9 cellular contexts compared by ENCODE assay signal in the genomic region with DNA sequence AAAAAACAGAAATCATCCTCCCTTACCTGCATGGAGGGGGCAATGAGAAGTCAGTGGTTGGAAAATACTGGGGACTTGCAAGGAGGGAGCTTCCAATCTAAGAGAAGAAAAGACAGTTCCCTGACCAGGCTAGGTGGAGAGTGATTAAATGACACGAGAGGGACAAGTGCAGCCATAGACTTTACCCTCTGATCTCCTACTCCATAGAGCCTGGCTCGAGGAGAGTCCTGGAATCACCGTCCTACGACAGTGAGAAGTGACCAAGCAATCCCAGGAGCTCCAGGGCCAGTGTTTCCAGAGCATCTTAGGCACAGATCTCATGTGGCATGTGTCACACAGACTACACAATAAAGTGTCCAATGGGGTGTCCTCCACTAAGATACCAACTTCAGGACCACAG. TPM values are rescaled to one million over a fixed set of nuclear protein-coding genes. Genes with fewer than 3 reads are reported as not detected.
DNase-seq lines count a peak whose midpoint lies in the region; ATAC-seq, FAIRE-seq and TF ChIP-seq lines count a peak whose summit lies in the region.
"Had no signal": no experiment of that assay in that cellular context is flagged by ENCODE, and none has a peak within 500 bp of the region (broad histone marks: within the 10 kb centered on the region; RNA-seq: fewer than 3 reads in every experiment).

No MANE protein-coding gene starts in this region.

- H3K9me3 ChIP-seq in AG04450 (ENCODE audit: control insufficient read depth, insufficient read depth, low read length) (no peaks in the 10 kb centered on the region), Panc1 (ENCODE audit: control insufficient read depth, insufficient read depth, low read depth, low read length) (no peaks in the 10 kb centered on the region), H1 (ENCODE audit: insufficient read depth in 2 of 2, low read depth in 1 of 2, low read length in 1 of 2) (no peaks in the 10 kb centered on the region)

- H3K56ac ChIP-seq in H1 (replicated peaks; ENCODE audit: insufficient read length, low read depth, low read length) = no peak overlapping the region

- no peak overlapping the region for H3K4me3 Mint-ChIP-seq in nephron progenitor cell

- BruUV-seq in Panc1 (replicated peaks; lab: Mats Ljungman, UMichigan) = no TSS peak

- peaks cover 97% of the 10 kb centered on the region for H3K4me1 Mint-ChIP-seq in nephron progenitor cell

- CTCF ChIA-PET in AG04450 (lab: Charles Lee) (no interaction called here), Panc1 (lab: Charles Lee) (no interaction called here), H1 (lab: Charles Lee; ENCODE audit: partially characterized antibody) (interaction anchor here (0.6 to 1.0 kb wide), 3 partner anchors 28 to 101 kb away, joined by 3 to 4 read pairs (median 3); no protein-coding TSS in a partner anchor)

- peak overlapping the region; percentile 39 for H3K27ac ChIP-seq in AG04450 (ENCODE audit: low read depth, low read length)
- H3K27ac ChIP-seq in Panc1 (ENCODE audit: low read length) = peak overlapping the region; percentile 93
- H3K27ac ChIP-seq in H1 (ENCODE audit: low read depth, low read length) = no peak overlapping the region

- peaks cover 2 to 32% of the 10 kb centered on the region in 2 experiments for H4K20me1 ChIP-seq in H1 (replicated peaks in 1 of 2; ENCODE audit: control insufficient read depth in 1 of 2, insufficient read depth in 2 of 2, low read length in 2 of 2)

- no peaks in the 10 kb centered on the region for H3K27me3 Mint-ChIP-seq in nephron progenitor cell (ENCODE audit: low read depth, poor library complexity)

- TF ChIP-seq POLR2A in H1 (IDR thresholded peaks at IDR 0.05; ENCODE audit: control extremely low read depth in 1 of 2, low read depth in 2 of 2, low read length in 2 of 2) (no peak), H54 (IDR thresholded peaks at IDR 0.05; ENCODE audit: low read depth, low read length) (no peak)

- peaks cover 36% of the 10 kb centered on the region for H3K79me1 ChIP-seq in H1 (ENCODE audit: low read depth, low read length)

- no peak overlapping the region for H2AFZ ChIP-seq in H1 (ENCODE audit: low read length)

- H3K4me1 ChIP-seq in Panc1 (ENCODE audit: control insufficient read depth, insufficient read depth, low read length) = peaks cover 94% of the 10 kb centered on the region
- peaks cover 30 to 60% (median 50%) of the 10 kb centered on the region in 4 experiments for H3K4me1 ChIP-seq in H1 (replicated peaks in 1 of 4; ENCODE audit: control insufficient read depth in 3 of 4, insufficient read depth in 4 of 4, low read length in 3 of 4)

- peak overlapping the region; percentile 36 for H4K91ac ChIP-seq in H1 (replicated peaks; ENCODE audit: insufficient read length, low read length)

- H2BK12ac ChIP-seq in H1 (ENCODE audit: low read depth, low read length) = peak overlapping the region; percentile 90; the same call in 1 of the 2 replicates

- H3K27ac Mint-ChIP-seq in nephron progenitor cell = peak overlapping the region; percentile 76

- H3K9ac ChIP-seq in H1 (replicated peaks in 1 of 4; ENCODE audit: extremely low read depth in 1 of 4, low read depth in 3 of 4, low read length in 3 of 4) = 0 out of 7 replicates have a peak overlapping the region, but pooled peaks of 1 of the 4 experiments have one; percentile 28

- no peak overlapping the region for H2BK120ac ChIP-seq in H1 (replicated peaks; ENCODE audit: low read depth, low read length)

- peak overlapping the region; percentile 61 for H2BK20ac ChIP-seq in H1 (ENCODE audit: low read length)

- peaks cover under 1% of the 10 kb centered on the region for H3K36me3 Mint-ChIP-seq in nephron progenitor cell (ENCODE audit: low read depth)

- POLR2A ChIA-PET in AG04450 (lab: Yijun Ruan, JAX) = interaction anchor here (0.6 to 2.2 kb wide), 4 partner anchors 9 to 63 kb away, joined by 3 to 9 read pairs (median 3); a partner anchor contains a TSS
- POLR2A ChIA-PET in Panc1 (lab: Charles Lee) = no interaction called here
- POLR2A ChIA-PET in H1 (lab: Charles Lee; ENCODE audit: partially characterized antibody) = interaction anchor here (0.8 to 16.5 kb wide), 8 partner anchors 10 to 109 kb away, joined by 3 to 263 read pairs (median 6); a partner anchor contains a TSS

- H3K4me3 ChIP-seq in AG04450 (ENCODE audit: low read depth, low read length) = no peak overlapping the region
- no peak overlapping the region for H3K4me3 ChIP-seq in Panc1 (ENCODE audit: low read depth in 2 of 2, low read length in 2 of 2)
- no peak overlapping the region for H3K4me3 ChIP-seq in H1 (ENCODE audit: extremely low read depth in 1 of 4, insufficient read depth in 2 of 4, low read depth in 3 of 4, low read length in 4 of 4)

- 86% methylated on average over 4 of the region's 4 CpGs; no CpG with 5 or more reads in 1 of the 2 experiments for WGBS in H1 (ENCODE audit: extremely low coverage in 1 of 2, insufficient coverage in 1 of 2, insufficient read length in 1 of 2, insufficient replicate concordance in 2 of 2, low coverage in 1 of 2, low lambda C conversion rate in 2 of 2, missing lambda C conversion rate in 1 of 2), 2 experiments

- H3K27me3 ChIP-seq in AG04450 (ENCODE audit: control insufficient read depth, insufficient read depth, low read length) (no peaks in the 10 kb centered on the region), Panc1 (ENCODE audit: control insufficient read depth, insufficient read depth, low read length) (no peaks in the 10 kb centered on the region), H1 (replicated peaks in 1 of 4; ENCODE audit: control insufficient read depth in 3 of 4, extremely low read depth in 1 of 4, insufficient read depth in 3 of 4, low read length in 3 of 4) (no peaks in the 10 kb centered on the region)

- TF ChIP-seq EP300 in H1 (IDR thresholded peaks at IDR 0.05; ENCODE audit: borderline replicate concordance in 1 of 2, low read depth in 2 of 2, low read length in 2 of 2) = no peak

- DNase-seq in AG04450 (ENCODE audit: low read depth, low spot score) (no peak), Panc1 (ENCODE audit: low read depth, low spot score) (no peak), H1 (ENCODE audit: low read depth in 1 of 2, low spot score in 2 of 2) (no peak), nephron progenitor cell (no peak), NCI-H2171 (lab: John Stamatoyannopoulos, UW) (no peak), NCI-H345 treated with DMSO at 0.1 percent for 48 hours (lab: John Stamatoyannopoulos, UW; ENCODE audit: unreplicated experiment) (no peak), H54 (ENCODE audit: insufficient read length, low spot score) (no peak)
- DNase-seq: NCI-H524 had no signal

- TF ChIP-seq CTCF in AG04450 (IDR thresholded peaks at IDR 0.05; ENCODE audit: low read depth, low read length) (no peak), Panc1 (IDR thresholded peaks at IDR 0.05) (no peak), H1 (IDR thresholded peaks at IDR 0.05; ENCODE audit: control extremely low read depth in 1 of 3, insufficient read depth in 1 of 3, low read depth in 1 of 3, low read length in 3 of 3) (no peak), nephron progenitor cell (IDR thresholded peaks at IDR 0.05) (no peak)

- H3K79me2 ChIP-seq in H1 (ENCODE audit: control insufficient read depth in 1 of 2, insufficient read depth in 2 of 2, low read length in 2 of 2) = peaks cover 42 to 96% of the 10 kb centered on the region in 2 experiments

- no peak overlapping the region for H3K4ac ChIP-seq in H1 (replicated peaks; ENCODE audit: insufficient read length, low read depth, low read length)

- H2BK5ac ChIP-seq in H1 (ENCODE audit: low read depth, low read length) = peak overlapping the region; percentile 94

- no peak overlapping the region for H4K5ac ChIP-seq in H1 (ENCODE audit: insufficient read length, low read depth, low read length)

- TF ChIP-seq RAD21 in H1 (IDR thresholded peaks at IDR 0.05 in 1 of 2, conservative IDR thresholded peaks at IDR 0.05 in 1 of 2; ENCODE audit: low read depth in 2 of 2, low read length in 2 of 2) = no peak

- H3K23me2 ChIP-seq in H1 (ENCODE audit: low read depth, low read length) = no peaks in the 10 kb centered on the region

- H2AK5ac ChIP-seq in H1 (ENCODE audit: low read depth, low read length) = no peak overlapping the region; the same call in 1 of the 2 replicates

- H4K8ac ChIP-seq in H1 (ENCODE audit: extremely low read depth, insufficient read depth, low read length) = no peak overlapping the region

- intact Hi-C loops in Panc1 (cut with micrococcal nuclease; ENCODE audit: unreplicated experiment) = no loop called here

- no peaks in the 10 kb centered on the region for H3K36me3 ChIP-seq in Panc1 (ENCODE audit: control insufficient read depth, insufficient read depth, low read length)
- H3K36me3 ChIP-seq in H1 (ENCODE audit: control insufficient read depth in 2 of 4, insufficient read depth in 4 of 4, low read length in 3 of 4) = no peaks in the 10 kb centered on the region; a peak in 1 of 8 replicates

- FAIRE-seq in H1 (lab: Jason Lieb, UNC) (no peak), H54 (lab: Jason Lieb, UNC) (no peak)

- H3K14ac ChIP-seq in H1 (ENCODE audit: insufficient read length) = no peak overlapping the region

- H3K4me2 ChIP-seq in H1 (ENCODE audit: insufficient read depth in 1 of 2, low read depth in 2 of 2, low read length in 2 of 2) = no peak overlapping the region; a peak in 1 of 4 replicates

- H2BK15ac ChIP-seq in H1 (ENCODE audit: low read length) = no peak overlapping the region

- no peak overlapping the region for H3K23ac ChIP-seq in H1 (ENCODE audit: insufficient read length)

- H3K18ac ChIP-seq in H1 (ENCODE audit: extremely low read depth, low read length) = peak overlapping the region; percentile 15; the same call in 1 of the 2 replicates

- no peaks in the 10 kb centered on the region for H3K9me3 Mint-ChIP-seq in nephron progenitor cell

- ATAC-seq in Panc1 = no peak
- ATAC-seq in HG02870 (IDR thresholded peaks at IDR 0.05; ENCODE audit: unreplicated experiment) = no peak

- in situ Hi-C loops in Panc1 (cut with HindIII; ENCODE audit: low pct_unique_long_range_greater_than_20kb, low sequenced_read_pairs) = no loop called here

TF ChIP-seq in H1, 55 proteins besides CTCF, POLR2A, EP300 and RAD21 (continues in another document):
- TF ChIP-seq HDAC6 (IDR thresholded peaks at IDR 0.05; ENCODE audit: low read depth, low read length) = no peak
- TF ChIP-seq KDM5A (IDR thresholded peaks at IDR 0.05; ENCODE audit: low read length) = no peak

RNA-seq across cellular contexts. Expression of a gene that starts 25.7 kb away (rescaled TPM):
- 338 and 432 TPM in 2 replicates for polyA plus RNA-seq in AG04450 (2011; rRNA removed)
- 1,487 and 1,729 TPM in 2 replicates for polyA minus RNA-seq in AG04450 (2011; rRNA and poly(A)+ RNA removed)
- total RNA-seq in Panc1 (2021; ENCODE audit: unreplicated experiment) = 788 TPM
- polyA plus RNA-seq in Panc1 (2012; ENCODE audit: insufficient read length) = 1,068 TPM
- 295 and 322 TPM in 2 replicates for total RNA-seq in H1 (2021; fragmentation: NEBNext Ultra II Directional; extraction: Animal tissue kit (Norgen Biotek cat#: 25700))
- 24.9 and 37.2 TPM in 2 replicates for polyA plus RNA-seq in H1 (2011; rRNA removed)
- 53.6 TPM for polyA plus RNA-seq in H1 (2011; cell fraction: cytosol; rRNA removed)
- polyA plus RNA-seq in H1 (2011; cell fraction: nucleus; rRNA removed) = 110 TPM
- 140 to 212 TPM (median 199 TPM) in 4 replicates for polyA plus RNA-seq in H1 (2012, experiment 1 of 2)
- polyA plus RNA-seq in H1 (2012, experiment 2 of 2) = 59.9 TPM
- polyA plus RNA-seq in H1 (2013, experiment 1 of 2) = 89.1 TPM
- 76.1 TPM for polyA plus RNA-seq in H1 (2013, experiment 2 of 2)
- 273 and 366 TPM in 2 replicates for polyA minus RNA-seq in H1 (2011; rRNA and poly(A)+ RNA removed)
- polyA minus RNA-seq in H1 (2011; cell fraction: cytosol; rRNA and poly(A)+ RNA removed) = 92.9 TPM
- polyA minus RNA-seq in H1 (2011; cell fraction: nucleus; rRNA and poly(A)+ RNA removed) = 95.2 TPM
